ENCODE assay signal across 1 cellular context in genomic region chr1:52190500-52191252, GRCh38.
TF ChIP-seq lines count a peak whose summit lies in the region.

No MANE protein-coding gene starts in this region.

TF ChIP-seq in K562, 482 proteins besides CTCF, POLR2A, EP300 and RAD21:
- TF ChIP-seq ZBTB26 (CRISPR knock-in tag; IDR thresholded peaks at IDR 0.05) (0 out of 2 replicates have a peak, but pooled peaks have one; percentile 40), FOSL1 (tag; conservative IDR thresholded peaks at IDR 0.05) (0 out of 2 replicates have a peak, but pooled peaks have one; percentile 6), ZNF398 (CRISPR knock-in tag; IDR thresholded peaks at IDR 0.05) (no peak), ELF2 (CRISPR knock-in tag; IDR thresholded peaks at IDR 0.05) (0 out of 2 replicates have a peak, but pooled peaks have one; percentile 7)
- TF ChIP-seq, protein P1, sequence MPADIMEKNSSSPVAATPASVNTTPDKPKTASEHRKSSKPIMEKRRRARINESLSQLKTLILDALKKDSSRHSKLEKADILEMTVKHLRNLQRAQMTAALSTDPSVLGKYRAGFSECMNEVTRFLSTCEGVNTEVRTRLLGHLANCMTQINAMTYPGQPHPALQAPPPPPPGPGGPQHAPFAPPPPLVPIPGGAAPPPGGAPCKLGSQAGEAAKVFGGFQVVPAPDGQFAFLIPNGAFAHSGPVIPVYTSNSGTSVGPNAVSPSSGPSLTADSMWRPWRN (IDR thresholded peaks at IDR 0.05; ENCODE audit: low read depth) = no peak
